Comparison of ENCODE assay signal across 9 cellular contexts in the genomic region with DNA sequence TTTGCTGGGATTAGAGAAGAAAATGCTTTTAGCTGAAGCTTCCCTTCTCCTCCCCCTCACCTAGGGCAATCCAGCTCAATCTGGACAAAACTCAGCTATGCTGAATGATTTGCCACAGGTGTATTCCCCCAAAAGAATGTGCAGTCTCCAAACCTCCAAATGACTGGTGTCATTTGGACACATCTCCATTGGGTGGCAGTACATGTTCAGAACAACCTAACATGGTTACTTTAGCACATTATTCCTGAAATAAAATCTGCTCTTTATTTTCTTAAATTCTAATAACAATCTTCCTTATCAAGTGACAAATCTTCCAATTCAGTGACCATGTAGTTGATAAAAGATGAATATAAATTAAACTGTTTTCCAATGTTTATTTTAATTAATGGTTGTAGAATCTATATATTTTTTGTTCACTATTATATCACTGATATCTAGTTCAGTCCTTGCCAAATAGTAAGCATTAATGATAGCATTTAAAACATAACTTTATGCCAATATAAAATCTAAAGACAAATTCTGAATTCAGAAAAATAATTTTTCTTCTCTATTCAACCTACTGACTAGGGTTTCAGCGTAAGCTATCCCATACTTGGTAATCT.
DNase-seq lines count a peak whose midpoint lies in the region; ATAC-seq and TF ChIP-seq lines count a peak whose summit lies in the region.
"Had no signal": no experiment of that assay in that cellular context is flagged by ENCODE, and none has a peak within 500 bp of the region (broad histone marks: within the 10 kb centered on the region; RNA-seq: fewer than 3 reads in every experiment).

No MANE protein-coding gene starts in this region.

- H3K27ac Mint-ChIP-seq in activated CD4-positive, alpha-beta T cell treated with anti-CD3 and anti-CD28 coated beads, Interleukin-2, amount 10 ng/mL, durations not matched to agents 7 days and 5 days, result no peak overlapping the region
- no peak overlapping the region for H3K27ac Mint-ChIP-seq in T-helper 2 cell treated with Interferon-gamma antibody and Interleukin-4, amounts not matched to agents 5 μg/mL and 100 μg/mL, for 36 hours
- H3K27ac Mint-ChIP-seq: activated naive CD4-positive, alpha-beta T cell treated with anti-CD3 and anti-CD28 coated beads, Interleukin-2, amount 50 U/mL, for 24 hours had no signal

- POLR2A ChIA-PET in activated CD4-positive, alpha-beta T cell treated with anti-CD3 and anti-CD28 coated beads, Interleukin-2, amount 10 ng/mL, durations not matched to agents 7 days and 5 days (lab: Charles Lee), result no interaction called here

- H3K4me3 Mint-ChIP-seq in activated CD4-positive, alpha-beta T cell treated with anti-CD3 and anti-CD28 coated beads, Interleukin-2, amount 10 ng/mL, durations not matched to agents 7 days and 5 days, result no peak overlapping the region
- no peak overlapping the region for H3K4me3 Mint-ChIP-seq in T-helper 2 cell treated with Interferon-gamma antibody and Interleukin-4, amounts not matched to agents 5 μg/mL and 100 μg/mL, for 36 hours
- H3K4me3 Mint-ChIP-seq: activated naive CD4-positive, alpha-beta T cell treated with anti-CD3 and anti-CD28 coated beads, Interleukin-2, amount 50 U/mL, for 24 hours had no signal

- no peaks in the 10 kb centered on the region for H3K9me3 ChIP-seq in thoracic aorta

- H3K27ac ChIP-seq in thoracic aorta, result no peak overlapping the region

- H3K4me3 ChIP-seq in thoracic aorta, result no peak overlapping the region

- no peaks in the 10 kb centered on the region for H3K36me3 Mint-ChIP-seq in activated CD4-positive, alpha-beta T cell treated with anti-CD3 and anti-CD28 coated beads, Interleukin-2, amount 10 ng/mL, durations not matched to agents 7 days and 5 days (ENCODE audit: low read depth)
- no peaks in the 10 kb centered on the region for H3K36me3 Mint-ChIP-seq in T-helper 2 cell treated with Interferon-gamma antibody and Interleukin-4, amounts not matched to agents 5 μg/mL and 100 μg/mL, for 36 hours (ENCODE audit: low read depth)
- H3K36me3 Mint-ChIP-seq: activated naive CD4-positive, alpha-beta T cell treated with anti-CD3 and anti-CD28 coated beads, Interleukin-2, amount 50 U/mL, for 24 hours had no signal

- no peaks in the 10 kb centered on the region for H3K9me3 Mint-ChIP-seq in activated CD4-positive, alpha-beta T cell treated with anti-CD3 and anti-CD28 coated beads, Interleukin-2, amount 10 ng/mL, durations not matched to agents 7 days and 5 days
- no peaks in the 10 kb centered on the region for H3K9me3 Mint-ChIP-seq in T-helper 2 cell treated with Interferon-gamma antibody and Interleukin-4, amounts not matched to agents 5 μg/mL and 100 μg/mL, for 36 hours
- H3K9me3 Mint-ChIP-seq: activated naive CD4-positive, alpha-beta T cell treated with anti-CD3 and anti-CD28 coated beads, Interleukin-2, amount 50 U/mL, for 24 hours had no signal

- H3K4me1 Mint-ChIP-seq in activated CD4-positive, alpha-beta T cell treated with anti-CD3 and anti-CD28 coated beads, Interleukin-2, amount 10 ng/mL, durations not matched to agents 7 days and 5 days, result no peaks in the 10 kb centered on the region
- H3K4me1 Mint-ChIP-seq in T-helper 2 cell treated with Interferon-gamma antibody and Interleukin-4, amounts not matched to agents 5 μg/mL and 100 μg/mL, for 36 hours (ENCODE audit: low read depth), result no peaks in the 10 kb centered on the region
- H3K4me1 Mint-ChIP-seq: activated naive CD4-positive, alpha-beta T cell treated with anti-CD3 and anti-CD28 coated beads, Interleukin-2, amount 50 U/mL, for 24 hours had no signal

- H3K27me3 Mint-ChIP-seq in activated CD4-positive, alpha-beta T cell treated with anti-CD3 and anti-CD28 coated beads, Interleukin-2, amount 10 ng/mL, durations not matched to agents 7 days and 5 days, result peaks cover 30% of the 10 kb centered on the region
- H3K27me3 Mint-ChIP-seq in T-helper 2 cell treated with Interferon-gamma antibody and Interleukin-4, amounts not matched to agents 5 μg/mL and 100 μg/mL, for 36 hours (ENCODE audit: low read depth), result peaks cover 22% of the 10 kb centered on the region

- H3K36me3 ChIP-seq in thoracic aorta, result no peaks in the 10 kb centered on the region

- peak; percentile 12 for DNase-seq in activated CD4-positive, alpha-beta T cell treated with anti-CD3 and anti-CD28 coated beads, Interleukin-2, amount 10 ng/mL, durations not matched to agents 7 days and 5 days
- DNase-seq in activated CD4-positive, alpha-beta T cell treated with anti-CD3 and anti-CD28 coated beads for 1 hour, result no peak
- peak; percentile 23 for DNase-seq in HS-27A (ENCODE audit: low read depth)
- DNase-seq in SW480 (ENCODE audit: low spot score), result peak; percentile 38
- peak; percentile 53 for DNase-seq in glomerular visceral epithelial cell (ENCODE audit: extremely low spot score)
- no peak for DNase-seq in thoracic aorta (ENCODE audit: low spot score)
- DNase-seq in T-helper 2 cell treated with Interferon-gamma antibody and Interleukin-4, amounts not matched to agents 5 μg/mL and 100 μg/mL, for 36 hours (ENCODE audit: low spot score), result no peak

- no peaks in the 10 kb centered on the region for H3K27me3 ChIP-seq in thoracic aorta (replicated peaks; ENCODE audit: insufficient read depth)

- no peak for ATAC-seq in thoracic aorta (ENCODE audit: insufficient number of reproducible peaks, low FRiP score, low read depth)
- no peak for ATAC-seq in GM19023 (IDR thresholded peaks at IDR 0.05; ENCODE audit: unreplicated experiment)

- peaks cover 9 to 32% of the 10 kb centered on the region in 2 donors for H3K4me1 ChIP-seq in thoracic aorta (ENCODE audit: control insufficient read depth in 1 of 2, low read depth in 2 of 2)

- TF ChIP-seq CTCF in thoracic aorta (IDR thresholded peaks at IDR 0.05), result peak; percentile 58

- CTCF ChIA-PET in activated CD4-positive, alpha-beta T cell treated with anti-CD3 and anti-CD28 coated beads, Interleukin-2, amount 10 ng/mL, durations not matched to agents 7 days and 5 days (lab: Charles Lee), result no interaction called here

Comparison
In these comparisons a context has a peak if more than half of its experiments do, and no peak if none do; other contexts are left out.
1. DNase-seq: peak in activated CD4-positive, alpha-beta T cell treated with anti-CD3 and anti-CD28 coated beads, Interleukin-2, amount 10 ng/mL, durations not matched to agents 7 days and 5 days (single experiment), HS-27A (single experiment), SW480 (single experiment) and glomerular visceral epithelial cell (single experiment); none in activated CD4-positive, alpha-beta T cell treated with anti-CD3 and anti-CD28 coated beads for 1 hour (single experiment), thoracic aorta (single experiment) and T-helper 2 cell treated with Interferon-gamma antibody and Interleukin-4, amounts not matched to agents 5 μg/mL and 100 μg/mL, for 36 hours (single experiment).